8 cellular contexts compared by ENCODE assay signal in the genomic region with DNA sequence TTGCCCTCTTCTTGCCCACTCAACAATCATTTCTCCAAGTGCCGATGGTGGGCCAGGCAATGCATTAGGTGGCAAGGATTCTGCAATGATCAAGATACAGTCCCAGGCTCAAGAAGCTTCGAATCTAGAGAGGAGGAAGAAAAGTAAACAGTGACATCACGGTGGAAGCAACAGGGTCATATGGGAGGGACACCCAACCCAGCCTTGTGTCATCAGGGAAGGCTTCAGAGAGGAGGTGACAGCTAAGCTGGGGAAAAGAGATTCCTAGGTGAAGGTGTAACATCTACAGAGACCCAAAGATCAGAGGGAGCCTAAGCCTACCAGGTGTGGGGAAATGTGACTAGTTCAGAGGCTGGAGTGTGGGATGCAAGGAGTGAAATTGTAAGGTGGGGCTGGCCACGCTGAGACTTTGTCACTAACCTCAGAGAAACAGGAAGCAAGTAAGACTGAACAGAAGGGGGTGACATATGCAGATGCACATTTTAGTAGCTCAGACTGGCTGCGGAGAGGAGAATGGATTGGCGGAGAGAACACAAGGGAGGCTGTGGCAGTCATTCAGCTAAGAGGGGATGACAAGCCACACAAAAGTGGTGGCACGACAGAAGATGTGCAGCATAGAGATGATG.
DNase-seq lines count a peak whose midpoint lies in the region; ATAC-seq and TF ChIP-seq lines count a peak whose summit lies in the region.

No MANE protein-coding gene starts in this region.

- H3K4me1 Mint-ChIP-seq in neural progenitor cell, result peaks cover 8% of the 10 kb centered on the region

- 58% methylated on average over 7 of the region's 7 CpGs for WGBS in right lobe of liver (ENCODE audit: insufficient coverage, low coverage, low lambda C conversion rate, missing lambda C conversion rate)
- 80% methylated on average over 7 of the region's 7 CpGs for WGBS in SK-N-SH (ENCODE audit: low lambda C conversion rate)
- 81% methylated on average over 7 of the region's 7 CpGs for WGBS in right cardiac atrium

- no peaks in the 10 kb centered on the region for H3K9me3 Mint-ChIP-seq in neural progenitor cell

- TF ChIP-seq POLR2A in right lobe of liver (IDR thresholded peaks at IDR 0.05), result no peak

- H3K27ac ChIP-seq in right lobe of liver (peak overlapping the region in 1 of 3 donors; percentile 12), neural progenitor cell (no peak overlapping the region), SK-N-SH (ENCODE audit: low read depth in 2 of 2, low read length in 1 of 2) (peak overlapping the region in 1 of 2 experiments; percentile 91; a peak in 1 of 4 replicates), right cardiac atrium (ENCODE audit: low read length) (no peak overlapping the region)

- no peak for TF ChIP-seq EP300 in SK-N-SH (IDR thresholded peaks at IDR 0.05; ENCODE audit: borderline replicate concordance in 1 of 2, low read depth in 1 of 2, low read length in 1 of 2)

- H4K20me1 ChIP-seq in neural progenitor cell (ENCODE audit: low read depth), result no peaks in the 10 kb centered on the region
- H4K20me1 ChIP-seq in SK-N-SH (ENCODE audit: insufficient read depth), result no peaks in the 10 kb centered on the region

- H3K27me3 Mint-ChIP-seq in neural progenitor cell (ENCODE audit: insufficient read depth, low read depth), result no peaks in the 10 kb centered on the region

- intact Hi-C loops in right lobe of liver (cut with DNase I), result loop anchor here in 1 of 2 donors (10.0 kb wide), 1 partner anchor 109 kb away; the partner anchor contains the start of gene ANKRD44
- intact Hi-C loops in right cardiac atrium (cut with DNase I), result loop anchor here in 1 of 4 donors (10.0 kb wide), 1 partner anchor 49 kb away; no protein-coding TSS in a partner anchor

- no peak overlapping the region for H3K9ac ChIP-seq in neural progenitor cell
- no peak overlapping the region for H3K9ac ChIP-seq in SK-N-SH

- H3F3A ChIP-seq in neural progenitor cell (ENCODE audit: low read depth) (no peaks in the 10 kb centered on the region), SK-N-SH (replicated peaks; ENCODE audit: insufficient read depth) (no peaks in the 10 kb centered on the region)

- H3K4me1 ChIP-seq in right lobe of liver, result peaks cover 0 to 24% (median 0%) of the 10 kb centered on the region in 4 donors
- no peaks in the 10 kb centered on the region for H3K4me1 ChIP-seq in neural progenitor cell
- peaks cover 7 to 30% of the 10 kb centered on the region in 2 experiments; a peak in 3 of 4 replicates for H3K4me1 ChIP-seq in SK-N-SH (ENCODE audit: control insufficient read depth in 1 of 2, insufficient read depth in 2 of 2, low read depth in 1 of 2, low read length in 1 of 2)
- H3K4me1 ChIP-seq in right cardiac atrium (ENCODE audit: control insufficient read depth, insufficient read depth, low read length), result peaks cover 7% of the 10 kb centered on the region

- H3K9me2 ChIP-seq in SK-N-SH, result no peaks in the 10 kb centered on the region

- H2AFZ ChIP-seq in neural progenitor cell (replicated peaks), result no peak overlapping the region
- H2AFZ ChIP-seq in SK-N-SH (ENCODE audit: low read depth), result no peak overlapping the region

- peak; percentile 65 for ATAC-seq in GM18907 (IDR thresholded peaks at IDR 0.05; ENCODE audit: unreplicated experiment)
- peak; percentile 61 for ATAC-seq in HG03045 (IDR thresholded peaks at IDR 0.05; ENCODE audit: unreplicated experiment)
- ATAC-seq in right lobe of liver, result peak; percentile 19 to 50 (median 43)
- ATAC-seq in right cardiac atrium, result no peak

- CTCF ChIA-PET in SK-N-SH (lab: Yijun Ruan, JAX), result interaction anchor here (0.9 to 1.3 kb wide), 3 partner anchors 45 to 104 kb away, joined by 3 to 4 read pairs (median 3); no protein-coding TSS in a partner anchor

- no peak overlapping the region for H3K27ac Mint-ChIP-seq in neural progenitor cell

- no peak overlapping the region for H3K4me3 Mint-ChIP-seq in neural progenitor cell

- H3K4me2 ChIP-seq in neural progenitor cell (no peak overlapping the region), SK-N-SH (no peak overlapping the region)

- H3K27me3 ChIP-seq in right lobe of liver, result no peaks in the 10 kb centered on the region
- H3K27me3 ChIP-seq in neural progenitor cell, result no peaks in the 10 kb centered on the region
- no peaks in the 10 kb centered on the region for H3K27me3 ChIP-seq in SK-N-SH (ENCODE audit: insufficient read depth)
- H3K27me3 ChIP-seq in right cardiac atrium (ENCODE audit: control insufficient read depth, insufficient read depth), result no peaks in the 10 kb centered on the region

- H3K36me3 ChIP-seq in right lobe of liver (no peaks in the 10 kb centered on the region), neural progenitor cell (no peaks in the 10 kb centered on the region), SK-N-SH (replicated peaks in 1 of 2; ENCODE audit: control insufficient read depth in 1 of 2, insufficient read depth in 2 of 2, low read length in 1 of 2) (no peaks in the 10 kb centered on the region)

- TF ChIP-seq CTCF in right lobe of liver (IDR thresholded peaks at IDR 0.05) (no peak), neural progenitor cell (IDR thresholded peaks at IDR 0.05) (no peak), SK-N-SH (IDR thresholded peaks at IDR 0.05) (no peak)

- H3K36me3 Mint-ChIP-seq in neural progenitor cell, result no peaks in the 10 kb centered on the region

- POLR2A ChIA-PET in SK-N-SH (lab: Yijun Ruan, JAX), result no interaction called here

- H3K4me3 ChIP-seq in right lobe of liver (no peak overlapping the region), neural progenitor cell (no peak overlapping the region), SK-N-SH (ENCODE audit: low read depth in 2 of 2, low read length in 1 of 2) (no peak overlapping the region), right cardiac atrium (ENCODE audit: low read length) (no peak overlapping the region)

- no peak for TF ChIP-seq RAD21 in SK-N-SH (IDR thresholded peaks at IDR 0.05; ENCODE audit: low read length)

- DNase-seq in activated CD4-positive, alpha-beta T cell treated with anti-CD3 and anti-CD28 coated beads for 4 hours, result peak; percentile 62 to 65
- DNase-seq in right lobe of liver (no peak), neural progenitor cell (ENCODE audit: low spot score) (no peak), GF-D8 (lab: John Stamatoyannopoulos, UW) (no peak), SK-N-SH (no peak), right cardiac atrium (no peak)

- H3K9me3 ChIP-seq in right lobe of liver, result no peaks in the 10 kb centered on the region
- no peaks in the 10 kb centered on the region for H3K9me3 ChIP-seq in neural progenitor cell (ENCODE audit: low read depth)
- no peaks in the 10 kb centered on the region for H3K9me3 ChIP-seq in SK-N-SH
- H3K9me3 ChIP-seq in right cardiac atrium (ENCODE audit: control insufficient read depth, low read length), result no peaks in the 10 kb centered on the region

- no peaks in the 10 kb centered on the region for H3K79me2 ChIP-seq in neural progenitor cell (ENCODE audit: low read depth)
- no peaks in the 10 kb centered on the region; the same call in 1 of the 2 replicates for H3K79me2 ChIP-seq in SK-N-SH (ENCODE audit: insufficient read depth)

TF ChIP-seq in SK-N-SH, 30 proteins besides CTCF, POLR2A, EP300 and RAD21:
- TF ChIP-seq RFX5 (IDR thresholded peaks at IDR 0.05; ENCODE audit: low read length) (no peak), TCF12 (IDR thresholded peaks at IDR 0.05) (no peak), MEF2A (IDR thresholded peaks at IDR 0.05; ENCODE audit: borderline replicate concordance, low read depth) (no peak), USF1 (IDR thresholded peaks at IDR 0.05; ENCODE audit: borderline replicate concordance, low read depth) (no peak), PBX3 (IDR thresholded peaks at IDR 0.05) (no peak), FOXJ3 (CRISPR knock-in tag; IDR thresholded peaks at IDR 0.05) (no peak), RXRA (IDR thresholded peaks at IDR 0.05; ENCODE audit: borderline replicate concordance, low read depth) (no peak), GATA2 (CRISPR knock-in tag; IDR thresholded peaks at IDR 0.05) (no peak), EZH2phosphoT487 (IDR thresholded peaks at IDR 0.05; ENCODE audit: borderline replicate concordance, low read depth) (no peak), CHD2 (IDR thresholded peaks at IDR 0.05; ENCODE audit: low read length, partially characterized antibody) (no peak), TAF1 (IDR thresholded peaks at IDR 0.05; ENCODE audit: borderline replicate concordance, low read depth, low read length) (no peak), SMC3 (IDR thresholded peaks at IDR 0.05; ENCODE audit: low read depth, low read length) (no peak), RCOR1 (IDR thresholded peaks at IDR 0.05; ENCODE audit: low read length) (no peak), TEAD4 (IDR thresholded peaks at IDR 0.05; ENCODE audit: borderline replicate concordance, insufficient read depth) (no peak), MXI1 (IDR thresholded peaks at IDR 0.05; ENCODE audit: low read depth, low read length) (no peak)

Comparison
In these comparisons a context has a peak if more than half of its experiments do, and no peak if none do; other contexts are left out.
1. ATAC-seq: peak in GM18907 (single experiment), HG03045 (single experiment) and right lobe of liver (4 of 4); none in right cardiac atrium (0 of 2).
2. DNase-seq: peak in activated CD4-positive, alpha-beta T cell treated with anti-CD3 and anti-CD28 coated beads for 4 hours (2 of 2); none in right lobe of liver (0 of 3), neural progenitor cell (single experiment), GF-D8 (single experiment), SK-N-SH (single experiment) and right cardiac atrium (0 of 3).